8 cellular contexts compared by ENCODE assay signal in the genomic region with DNA sequence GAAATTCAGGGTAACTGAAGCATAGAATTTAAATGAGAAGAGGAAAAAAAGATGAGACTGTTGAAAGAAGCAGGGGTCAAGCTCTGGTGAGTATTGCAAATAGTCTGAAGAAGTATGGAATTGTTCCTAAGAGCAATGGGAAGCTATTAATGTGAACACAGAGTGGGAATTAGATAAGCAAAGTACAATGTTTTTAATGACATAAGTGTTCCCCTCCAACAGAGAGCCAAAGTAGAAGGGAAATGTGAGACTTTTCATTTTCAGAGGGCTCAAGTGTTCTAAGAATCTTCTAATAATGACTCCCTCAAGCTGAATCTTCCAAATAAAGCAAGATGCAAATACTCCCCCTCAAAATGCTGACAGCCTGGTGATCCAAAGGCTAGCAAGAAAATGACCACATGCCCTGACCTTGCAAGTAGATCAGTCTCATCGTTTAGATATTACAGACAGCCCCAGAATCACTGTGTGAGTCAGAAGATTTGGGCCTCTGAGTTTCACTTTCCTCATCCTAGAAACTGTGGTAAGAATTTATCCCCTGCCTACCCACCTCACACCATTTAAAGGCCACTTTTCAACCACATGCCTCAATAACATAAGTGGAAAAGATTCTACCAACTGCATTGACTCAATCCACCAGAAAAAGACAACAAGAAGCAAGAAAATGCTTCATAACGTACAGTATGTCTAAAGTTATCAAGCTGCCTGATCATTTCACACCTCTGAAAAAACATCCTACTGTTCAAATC.
DNase-seq lines count a peak whose midpoint lies in the region; ATAC-seq and TF ChIP-seq lines count a peak whose summit lies in the region.
"Not testable (repeated sequence)": the region's sequence is repeated elsewhere in the genome, so short reads cannot be mapped to it uniquely, and the experiment has no call there.

No MANE protein-coding gene starts in this region.

- ATAC-seq in GM18511 (IDR thresholded peaks at IDR 0.05; ENCODE audit: unreplicated experiment), result peak; percentile 70
- peak; percentile 62 for ATAC-seq in GM21390 (IDR thresholded peaks at IDR 0.05; ENCODE audit: unreplicated experiment)
- peak; percentile 59 for ATAC-seq in HG02763 (IDR thresholded peaks at IDR 0.05; ENCODE audit: unreplicated experiment)
- ATAC-seq in HG03196 (IDR thresholded peaks at IDR 0.05; ENCODE audit: unreplicated experiment), result peak; percentile 55
- peak; percentile 91 for ATAC-seq in RWPE2 (ENCODE audit: low read depth)
- peak; percentile 85 for ATAC-seq in activated naive CD8-positive, alpha-beta T cell treated with anti-CD3 and anti-CD28 coated beads, Interleukin-2, amount 10 ng/mL, durations not matched to agents 7 days and 5 days (ENCODE audit: low read depth)
- ATAC-seq in left lung, result peak; percentile 62
- peak; percentile 98 for ATAC-seq in stimulated activated naive CD8-positive, alpha-beta T cell treated with anti-CD3 and anti-CD28 coated beads, Interleukin-15, amount 100 ng/mL, for 72 hours

- POLR2A ChIA-PET in activated naive CD8-positive, alpha-beta T cell treated with anti-CD3 and anti-CD28 coated beads, Interleukin-2, amount 10 ng/mL, durations not matched to agents 7 days and 5 days (lab: Charles Lee), result not testable (repeated sequence)

- peak overlapping the region; percentile 32 for H3K4me3 Mint-ChIP-seq in activated naive CD8-positive, alpha-beta T cell treated with anti-CD3 and anti-CD28 coated beads, Interleukin-2, amount 10 ng/mL, durations not matched to agents 7 days and 5 days
- peak overlapping the region in 1 of 2 donors; percentile 22 for H3K4me3 Mint-ChIP-seq in stimulated activated naive CD8-positive, alpha-beta T cell treated with anti-CD3 and anti-CD28 coated beads, Interleukin-15, amount 100 ng/mL, for 72 hours

- not testable (repeated sequence) for H3K27me3 ChIP-seq in RWPE2 (ENCODE audit: insufficient read depth, poor library complexity, severe bottlenecking); left lung

- not testable (repeated sequence) for H3K36me3 Mint-ChIP-seq in activated naive CD8-positive, alpha-beta T cell treated with anti-CD3 and anti-CD28 coated beads, Interleukin-2, amount 10 ng/mL, durations not matched to agents 7 days and 5 days

- H3K27me3 Mint-ChIP-seq in activated naive CD8-positive, alpha-beta T cell treated with anti-CD3 and anti-CD28 coated beads, Interleukin-2, amount 10 ng/mL, durations not matched to agents 7 days and 5 days; stimulated activated naive CD8-positive, alpha-beta T cell treated with anti-CD3 and anti-CD28 coated beads, Interleukin-15, amount 100 ng/mL, for 72 hours: not testable (repeated sequence)

- H3K4me3 ChIP-seq in RWPE2 (ENCODE audit: severe bottlenecking); left lung: not testable (repeated sequence)

- DNase-seq in RWPE2 (ENCODE audit: low spot score); activated naive CD8-positive, alpha-beta T cell treated with anti-CD3 and anti-CD28 coated beads, Interleukin-2, amount 10 ng/mL, durations not matched to agents 7 days and 5 days; left lung; stimulated activated naive CD8-positive, alpha-beta T cell treated with anti-CD3 and anti-CD28 coated beads, Interleukin-15, amount 100 ng/mL, for 72 hours: not testable (repeated sequence)

- H3K4me1 ChIP-seq in RWPE2 (ENCODE audit: insufficient read depth, poor library complexity, severe bottlenecking); left lung: not testable (repeated sequence)

- not testable (repeated sequence) for TF ChIP-seq CTCF in RWPE2 (IDR thresholded peaks at IDR 0.05; ENCODE audit: poor library complexity, severe bottlenecking); left lung (IDR thresholded peaks at IDR 0.05)

- H3K9me3 Mint-ChIP-seq in activated naive CD8-positive, alpha-beta T cell treated with anti-CD3 and anti-CD28 coated beads, Interleukin-2, amount 10 ng/mL, durations not matched to agents 7 days and 5 days; stimulated activated naive CD8-positive, alpha-beta T cell treated with anti-CD3 and anti-CD28 coated beads, Interleukin-15, amount 100 ng/mL, for 72 hours: not testable (repeated sequence)

- H3K27ac Mint-ChIP-seq in activated naive CD8-positive, alpha-beta T cell treated with anti-CD3 and anti-CD28 coated beads, Interleukin-2, amount 10 ng/mL, durations not matched to agents 7 days and 5 days, result peak overlapping the region; percentile 67
- not testable (repeated sequence) for H3K27ac Mint-ChIP-seq in stimulated activated naive CD8-positive, alpha-beta T cell treated with anti-CD3 and anti-CD28 coated beads, Interleukin-15, amount 100 ng/mL, for 72 hours

- H3K27ac ChIP-seq in RWPE2 (ENCODE audit: poor library complexity, severe bottlenecking); left lung: not testable (repeated sequence)

- not testable (repeated sequence) for H3K9me3 ChIP-seq in RWPE2 (ENCODE audit: severe bottlenecking); left lung

- not testable (repeated sequence) for H3K36me3 ChIP-seq in RWPE2 (ENCODE audit: low read depth); left lung

- not testable (repeated sequence) for H3K4me1 Mint-ChIP-seq in activated naive CD8-positive, alpha-beta T cell treated with anti-CD3 and anti-CD28 coated beads, Interleukin-2, amount 10 ng/mL, durations not matched to agents 7 days and 5 days; stimulated activated naive CD8-positive, alpha-beta T cell treated with anti-CD3 and anti-CD28 coated beads, Interleukin-15, amount 100 ng/mL, for 72 hours

- intact Hi-C loops in left lung (cut with DNase I), result not testable (repeated sequence)
